In the genomic region with DNA sequence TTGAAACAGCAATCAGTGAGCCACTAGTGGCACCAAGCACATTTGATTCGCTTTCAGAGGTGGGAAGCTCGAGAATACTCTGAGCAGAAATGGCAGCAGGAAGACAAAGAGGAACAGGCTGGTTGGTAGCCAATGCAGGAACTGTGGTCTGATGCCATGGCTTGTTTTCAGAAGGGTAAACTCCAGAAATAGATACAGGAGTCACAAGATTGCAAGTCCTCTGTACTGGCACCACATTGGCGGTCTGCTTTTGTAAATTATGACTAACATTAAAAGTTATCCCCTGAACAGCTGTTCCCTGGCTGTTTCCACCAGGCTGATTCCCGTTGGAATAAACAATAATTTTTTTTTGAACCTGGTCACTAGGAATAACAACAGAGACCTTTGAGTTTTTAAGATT, we compare ENCODE assay signal across 15 cellular contexts. TPM values are rescaled to one million over a fixed set of nuclear protein-coding genes. Genes with fewer than 3 reads are reported as not detected.
DNase-seq lines count a peak whose midpoint lies in the region; ATAC-seq and TF ChIP-seq lines count a peak whose summit lies in the region.
"Had no signal": no experiment of that assay in that cellular context is flagged by ENCODE, and none has a peak within 500 bp of the region (broad histone marks: within the 10 kb centered on the region; RNA-seq: fewer than 3 reads in every experiment).

No MANE protein-coding gene starts in this region.

- TF ChIP-seq POLR2A in transverse colon (IDR thresholded peaks at IDR 0.05), result no peak

- H3K9ac ChIP-seq in mesenchymal stem cell (ENCODE audit: low read length), result no peak overlapping the region
- H3K9ac ChIP-seq: SK-N-SH had no signal

- no peak overlapping the region for H3K14ac ChIP-seq in mesenchymal stem cell (ENCODE audit: low read length in 2 of 2)

- H3K27me3 ChIP-seq in mesenchymal stem cell (ENCODE audit: control insufficient read depth in 1 of 2, insufficient read depth in 1 of 2, low read length in 2 of 2) (no peaks in the 10 kb centered on the region), transverse colon (no peaks in the 10 kb centered on the region), WERI-Rb-1 (ENCODE audit: insufficient read depth, low read depth, severe bottlenecking) (no peaks in the 10 kb centered on the region)
- H3K27me3 ChIP-seq: brain microvascular endothelial cell, hepatocyte had no signal

- H4K8ac ChIP-seq in mesenchymal stem cell (ENCODE audit: low read length), result no peak overlapping the region

- no peak overlapping the region for H3K23ac ChIP-seq in mesenchymal stem cell (ENCODE audit: low read length in 2 of 2)

- peaks cover 3% of the 10 kb centered on the region for H3K79me1 ChIP-seq in mesenchymal stem cell (replicated peaks; ENCODE audit: low read length, poor library complexity, severe bottlenecking)

- intact Hi-C loops in transverse colon (cut with DNase I; ENCODE audit: low total_unique reads), result no loop called here

- H3K4me3 Mint-ChIP-seq in stimulated activated naive CD8-positive, alpha-beta T cell treated with anti-CD3 and anti-CD28 coated beads, Interleukin-15, Interleukin-2, amounts not matched to agents 100 ng/mL and 50 ng/mL, for 24 hours, result no peak overlapping the region
- H3K4me3 Mint-ChIP-seq: natural killer cell had no signal

- H2BK12ac ChIP-seq in mesenchymal stem cell (ENCODE audit: low read length in 2 of 2), result no peak overlapping the region

- TF ChIP-seq CTCF in transverse colon (IDR thresholded peaks at IDR 0.05) (no peak), WERI-Rb-1 (IDR thresholded peaks at IDR 0.05; ENCODE audit: low read depth, low read length) (no peak)

- H2BK120ac ChIP-seq in mesenchymal stem cell (ENCODE audit: low read depth, low read length), result no peak overlapping the region

- H3K4me1 ChIP-seq in mesenchymal stem cell (ENCODE audit: control insufficient read depth, insufficient read depth, low read depth, low read length) (no peaks in the 10 kb centered on the region), transverse colon (peaks cover 0 to 24% (median 17%) of the 10 kb centered on the region in 4 donors)

- no peaks in the 10 kb centered on the region for H3K27me3 Mint-ChIP-seq in stimulated activated naive CD8-positive, alpha-beta T cell treated with anti-CD3 and anti-CD28 coated beads, Interleukin-15, Interleukin-2, amounts not matched to agents 100 ng/mL and 50 ng/mL, for 24 hours

- peaks cover 22% of the 10 kb centered on the region for H3K4me1 Mint-ChIP-seq in stimulated activated naive CD8-positive, alpha-beta T cell treated with anti-CD3 and anti-CD28 coated beads, Interleukin-15, Interleukin-2, amounts not matched to agents 100 ng/mL and 50 ng/mL, for 24 hours (ENCODE audit: low read depth)

- 94% methylated on average over 4 of the region's 4 CpGs for WGBS in mesenchymal stem cell
- WGBS in transverse colon (ENCODE audit: low coverage in 1 of 2), 2 donors, result 62 to 76% methylated on average over 2 to 4 of the region's 4 CpGs

- no peak overlapping the region for H2BK15ac ChIP-seq in mesenchymal stem cell (ENCODE audit: low read depth, poor library complexity, severe bottlenecking)

- H3K4ac ChIP-seq in mesenchymal stem cell (ENCODE audit: low read depth in 1 of 2, low read length in 2 of 2), result no peak overlapping the region

- H3K9me3 ChIP-seq in mesenchymal stem cell (ENCODE audit: control insufficient read depth, low read length), result no peaks in the 10 kb centered on the region
- no peaks in the 10 kb centered on the region for H3K9me3 ChIP-seq in transverse colon
- H3K9me3 ChIP-seq in WERI-Rb-1 (ENCODE audit: severe bottlenecking), result no peaks in the 10 kb centered on the region
- H3K9me3 ChIP-seq: SK-N-SH had no signal

- no peak overlapping the region for H2BK5ac ChIP-seq in mesenchymal stem cell (ENCODE audit: low read depth, low read length, poor library complexity, severe bottlenecking)

- H3K36me3 Mint-ChIP-seq in stimulated activated naive CD8-positive, alpha-beta T cell treated with anti-CD3 and anti-CD28 coated beads, Interleukin-15, Interleukin-2, amounts not matched to agents 100 ng/mL and 50 ng/mL, for 24 hours (ENCODE audit: low read depth), result peaks cover 81% of the 10 kb centered on the region

- no peak for DNase-seq in stimulated activated naive CD8-positive, alpha-beta T cell treated with anti-CD3 and anti-CD28 coated beads, Interleukin-15, Interleukin-2, amounts not matched to agents 100 U/mL and 50 U/mL, for 24 hours
- peak; percentile 58 for DNase-seq in cerebellum (ENCODE audit: low spot score)
- peak; percentile 70 for DNase-seq in mesenchymal stem cell
- DNase-seq in transverse colon, result no peak
- DNase-seq in WERI-Rb-1, result no peak
- DNase-seq in stimulated activated CD4-positive, alpha-beta T cell treated with anti-CD3 and anti-CD28 coated beads, Interleukin-4, amount 100 ng/mL, for 1 hour, result no peak
- DNase-seq: brain microvascular endothelial cell, COR-L47, natural killer cell, SK-N-SH, small intestine had no signal

- no peak overlapping the region for H2AK5ac ChIP-seq in mesenchymal stem cell (ENCODE audit: low read length, severe bottlenecking)

- no peak overlapping the region for H2AFZ ChIP-seq in mesenchymal stem cell (ENCODE audit: low read depth, low read length)
- H2AFZ ChIP-seq: hepatocyte had no signal

- no peak overlapping the region for H3K27ac ChIP-seq in mesenchymal stem cell (ENCODE audit: low read length, poor library complexity, severe bottlenecking)
- peak overlapping the region; percentile 6 to 58 (median 48) for H3K27ac ChIP-seq in transverse colon
- H3K27ac ChIP-seq in WERI-Rb-1, result no peak overlapping the region
- H3K27ac ChIP-seq: brain microvascular endothelial cell had no signal

- in situ Hi-C loops in transverse colon (cut with MboI; ENCODE audit: low pct_ligation_motif_present in 1 of 4, low pct_unique_long_range_greater_than_20kb in 1 of 4, low sequenced_read_pairs in 3 of 4), result no loop called here

- TF ChIP-seq EP300 in transverse colon (IDR thresholded peaks at IDR 0.05; ENCODE audit: low read depth), result no peak

- no peak for ATAC-seq in stimulated activated naive CD8-positive, alpha-beta T cell treated with anti-CD3 and anti-CD28 coated beads, Interleukin-15, Interleukin-2, amounts not matched to agents 100 U/mL and 50 U/mL, for 24 hours
- no peak for ATAC-seq in HG03439 (IDR thresholded peaks at IDR 0.05; ENCODE audit: unreplicated experiment)
- ATAC-seq: K562, natural killer cell had no signal

- peaks cover 32 to 85% of the 10 kb centered on the region in 2 experiments for H3K36me3 ChIP-seq in mesenchymal stem cell (ENCODE audit: control insufficient read depth in 1 of 2, insufficient read depth in 2 of 2, low read depth in 1 of 2, low read length in 2 of 2)
- peaks cover 0 to 5% (median 0%) of the 10 kb centered on the region in 4 donors for H3K36me3 ChIP-seq in transverse colon
- H3K36me3 ChIP-seq in WERI-Rb-1, result peaks cover 7% of the 10 kb centered on the region; the same call in 1 of the 2 replicates

- H3K9me3 Mint-ChIP-seq in stimulated activated naive CD8-positive, alpha-beta T cell treated with anti-CD3 and anti-CD28 coated beads, Interleukin-15, Interleukin-2, amounts not matched to agents 100 ng/mL and 50 ng/mL, for 24 hours, result no peaks in the 10 kb centered on the region
- H3K9me3 Mint-ChIP-seq: natural killer cell had no signal

- no peak overlapping the region for H4K91ac ChIP-seq in mesenchymal stem cell (ENCODE audit: low read length)

- H3K4me3 ChIP-seq in mesenchymal stem cell (ENCODE audit: insufficient read depth in 1 of 2, low read depth in 1 of 2, low read length in 2 of 2) (no peak overlapping the region), transverse colon (no peak overlapping the region), WERI-Rb-1 (ENCODE audit: low read depth, low read length) (no peak overlapping the region)
- H3K4me3 ChIP-seq: hepatocyte, K562 had no signal

- peak overlapping the region; percentile 12 for H3K27ac Mint-ChIP-seq in stimulated activated naive CD8-positive, alpha-beta T cell treated with anti-CD3 and anti-CD28 coated beads, Interleukin-15, Interleukin-2, amounts not matched to agents 100 ng/mL and 50 ng/mL, for 24 hours

- H3K18ac ChIP-seq in mesenchymal stem cell (ENCODE audit: low read depth in 1 of 2, low read length in 2 of 2), result no peak overlapping the region

- no peak overlapping the region for H3K4me2 ChIP-seq in mesenchymal stem cell (ENCODE audit: low read length, poor library complexity, severe bottlenecking)
- H3K4me2 ChIP-seq: hepatocyte, SK-N-SH had no signal

RNA-seq across cellular contexts. Expression of a gene that starts 35.5 kb away (rescaled TPM):
- total RNA-seq in cerebellum, result 19.1 TPM
- 7.5 TPM for polyA plus RNA-seq in mesenchymal stem cell (2013, experiment 1 of 2)
- 6.6 TPM for polyA plus RNA-seq in mesenchymal stem cell (2013, experiment 2 of 2)
- 10 to 100 TPM; 23.1 to 33.2 (median 27.8) TPM for total RNA-seq in transverse colon

Comparison
In these comparisons a context has a peak if more than half of its experiments do, and no peak if none do; other contexts are left out.
1. DNase-seq: peak in cerebellum (single experiment) and mesenchymal stem cell (single experiment); none in stimulated activated naive CD8-positive, alpha-beta T cell treated with anti-CD3 and anti-CD28 coated beads, Interleukin-15, Interleukin-2, amounts not matched to agents 100 U/mL and 50 U/mL, for 24 hours (single experiment), transverse colon (single experiment), WERI-Rb-1 (single experiment) and stimulated activated CD4-positive, alpha-beta T cell treated with anti-CD3 and anti-CD28 coated beads, Interleukin-4, amount 100 ng/mL, for 1 hour (single experiment).
2. H3K27ac ChIP-seq: peak in transverse colon (4 of 4); none in mesenchymal stem cell (single experiment) and WERI-Rb-1 (single experiment).